Comparison of ENCODE assay signal across 16 cellular contexts in genomic region chr7:130150587-130150986, GRCh38. TPM values are rescaled to one million over a fixed set of nuclear protein-coding genes. Genes with fewer than 3 reads are reported as not detected.
DNase-seq lines count a peak whose midpoint lies in the region; ATAC-seq, FAIRE-seq and TF ChIP-seq lines count a peak whose summit lies in the region.
"Had no signal": no experiment of that assay in that cellular context is flagged by ENCODE, and none has a peak within 500 bp of the region (broad histone marks: within the 10 kb centered on the region; RNA-seq: fewer than 3 reads in every experiment).

No MANE protein-coding gene starts in this region.

- intact Hi-C loops in activated CD8-positive, alpha-beta T cell treated with anti-CD3 and anti-CD28 coated beads for 36 hours (cut with micrococcal nuclease): no loop called here
- intact Hi-C loops in body of pancreas (cut with DNase I) (no loop called here), posterior vena cava (cut with DNase I) (no loop called here), esophagus muscularis mucosa (cut with DNase I) (no loop called here)

- no peak overlapping the region for H3K18ac ChIP-seq in H9 (ENCODE audit: insufficient read length, low read depth, low read length)

- H3K36me3 ChIP-seq in body of pancreas (replicated peaks in 1 of 2; ENCODE audit: insufficient read depth in 1 of 2, low read depth in 2 of 2): no peaks in the 10 kb centered on the region
- peaks cover 0 to 3% (median 0%) of the 10 kb centered on the region in 4 donors for H3K36me3 ChIP-seq in esophagus muscularis mucosa
- no peaks in the 10 kb centered on the region for H3K36me3 ChIP-seq in small intestine (ENCODE audit: control insufficient read depth in 2 of 2, insufficient read depth in 2 of 2, low read length in 2 of 2)

- H3K9me3 Mint-ChIP-seq in activated CD8-positive, alpha-beta T cell treated with anti-CD3 and anti-CD28 coated beads, Interleukin-2, amount 10 ng/mL, durations not matched to agents 7 days and 5 days (ENCODE audit: insufficient read depth): no peaks in the 10 kb centered on the region
- H3K9me3 Mint-ChIP-seq in activated CD8-positive, alpha-beta T cell treated with anti-CD3 and anti-CD28 coated beads for 36 hours: no peaks in the 10 kb centered on the region
- peaks cover 0 to 1% of the 10 kb centered on the region in 2 experiments; a peak in 2 of 5 replicates for H3K9me3 Mint-ChIP-seq in H9

- H3K4me1 ChIP-seq in H9 (ENCODE audit: insufficient read depth, low read length) (no peaks in the 10 kb centered on the region), body of pancreas (peaks cover 34% of the 10 kb centered on the region), esophagus muscularis mucosa (peaks cover 0 to 4% (median 4%) of the 10 kb centered on the region in 4 donors), small intestine (ENCODE audit: control insufficient read depth in 2 of 2, insufficient read depth in 1 of 2, low read depth in 1 of 2, low read length in 1 of 2) (no peaks in the 10 kb centered on the region)

- H2BK5ac ChIP-seq in H9 (ENCODE audit: insufficient read length, low read length): no peak overlapping the region

- no peak overlapping the region for H2BK15ac ChIP-seq in H9 (ENCODE audit: low read depth, low read length)

- TF ChIP-seq POLR2A in body of pancreas (IDR thresholded peaks at IDR 0.05): no peak
- no peak for TF ChIP-seq POLR2A in esophagus muscularis mucosa (IDR thresholded peaks at IDR 0.05; ENCODE audit: low read depth)

- H3K4ac ChIP-seq in H9 (ENCODE audit: low read depth, low read length): no peak overlapping the region

- no peaks in the 10 kb centered on the region for H3K79me2 ChIP-seq in H9 (ENCODE audit: insufficient read depth, low read length)

- no peak overlapping the region for H3K14ac ChIP-seq in H9 (ENCODE audit: insufficient read depth, low read length)

- H3K27me3 Mint-ChIP-seq in activated CD8-positive, alpha-beta T cell treated with anti-CD3 and anti-CD28 coated beads, Interleukin-2, amount 10 ng/mL, durations not matched to agents 7 days and 5 days (ENCODE audit: low read depth): peaks cover 18% of the 10 kb centered on the region
- peaks cover 6% of the 10 kb centered on the region for H3K27me3 Mint-ChIP-seq in activated CD8-positive, alpha-beta T cell treated with anti-CD3 and anti-CD28 coated beads for 36 hours
- peaks cover 1% of the 10 kb centered on the region; the same call in 1 of the 2 replicates for H3K27me3 Mint-ChIP-seq in H9 (ENCODE audit: low read depth)

- H3K27ac ChIP-seq in H9 (ENCODE audit: insufficient read length, low read depth, low read length): no peak overlapping the region
- H3K27ac ChIP-seq in body of pancreas: peak overlapping the region in 2 of 4 donors; percentile 29 to 64
- H3K27ac ChIP-seq in esophagus muscularis mucosa (replicated peaks in 1 of 4): no peak overlapping the region
- H3K27ac ChIP-seq in small intestine (ENCODE audit: low read depth in 1 of 2, low read length in 1 of 2): no peak overlapping the region

- no peak overlapping the region for H2AK5ac ChIP-seq in H9 (ENCODE audit: insufficient read length, low read length)

- H2BK20ac ChIP-seq in H9 (ENCODE audit: low read depth, low read length, poor library complexity, severe bottlenecking): no peak overlapping the region

- H2BK120ac ChIP-seq in H9 (ENCODE audit: low read depth, low read length, poor library complexity, severe bottlenecking): no peak overlapping the region

- no peak for TF ChIP-seq CTCF in activated CD8-positive, alpha-beta T cell treated with anti-CD3 and anti-CD28 coated beads for 36 hours (IDR thresholded peaks at IDR 0.05)
- no peak for TF ChIP-seq CTCF in H9 (conservative IDR thresholded peaks at IDR 0.05)
- TF ChIP-seq CTCF in body of pancreas (IDR thresholded peaks at IDR 0.05): no peak
- TF ChIP-seq CTCF in esophagus muscularis mucosa (IDR thresholded peaks at IDR 0.05): no peak

- H3K27me3 ChIP-seq in H9 (ENCODE audit: insufficient read depth, low read length): no peaks in the 10 kb centered on the region
- H3K27me3 ChIP-seq in body of pancreas: no peaks in the 10 kb centered on the region
- peaks cover 0 to 21% (median 0%) of the 10 kb centered on the region in 4 donors for H3K27me3 ChIP-seq in esophagus muscularis mucosa
- H3K27me3 ChIP-seq in small intestine (ENCODE audit: control insufficient read depth in 2 of 2, insufficient read depth in 2 of 2, low read length in 2 of 2): no peaks in the 10 kb centered on the region

- H3K9me3 ChIP-seq in H9 (ENCODE audit: control insufficient read depth, low read depth, low read length) (no peaks in the 10 kb centered on the region), body of pancreas (no peaks in the 10 kb centered on the region), esophagus muscularis mucosa (peaks cover 0 to 1% (median 0%) of the 10 kb centered on the region in 4 donors), small intestine (ENCODE audit: control insufficient read depth, low read depth) (no peaks in the 10 kb centered on the region)

- POLR2A ChIA-PET in activated CD8-positive, alpha-beta T cell treated with anti-CD3 and anti-CD28 coated beads, Interleukin-2, amount 10 ng/mL, durations not matched to agents 7 days and 5 days (lab: Charles Lee): no interaction called here
- POLR2A ChIA-PET in activated CD8-positive, alpha-beta T cell treated with anti-CD3 and anti-CD28 coated beads for 36 hours (lab: Charles Lee): no interaction called here

- no peak overlapping the region for H4K91ac ChIP-seq in H9 (ENCODE audit: insufficient read length, low read depth, low read length)

- no peak for ATAC-seq in activated CD8-positive, alpha-beta T cell treated with anti-CD3 and anti-CD28 coated beads, Interleukin-2, amount 10 ng/mL, durations not matched to agents 7 days and 5 days
- ATAC-seq in activated CD8-positive, alpha-beta T cell treated with anti-CD3 and anti-CD28 coated beads for 36 hours: no peak
- ATAC-seq in body of pancreas (peak; percentile 50), HG02588 (IDR thresholded peaks at IDR 0.05; ENCODE audit: unreplicated experiment) (no peak)

- H4K20me1 ChIP-seq in H9 (ENCODE audit: control insufficient read depth, insufficient read depth, insufficient read length): no peaks in the 10 kb centered on the region

- H3K79me1 ChIP-seq in H9 (ENCODE audit: insufficient read depth, low read depth, low read length, poor library complexity, severe bottlenecking): no peaks in the 10 kb centered on the region

- H4K5ac ChIP-seq in H9 (ENCODE audit: insufficient read length, low read depth, low read length): no peak overlapping the region

- no peak for FAIRE-seq in small intestine (lab: Jason Lieb, UNC)
- FAIRE-seq: endometrium had no signal

- no peak overlapping the region for H3K56ac ChIP-seq in H9 (ENCODE audit: insufficient read length, low read depth, low read length)

- no peak overlapping the region for H3K9ac ChIP-seq in H9 (ENCODE audit: extremely low read depth, insufficient read length, low read length)

- no peak overlapping the region for H3T11ph ChIP-seq in H9 (ENCODE audit: low read length)

- peaks cover 2% of the 10 kb centered on the region for H3K36me3 Mint-ChIP-seq in activated CD8-positive, alpha-beta T cell treated with anti-CD3 and anti-CD28 coated beads, Interleukin-2, amount 10 ng/mL, durations not matched to agents 7 days and 5 days (ENCODE audit: low read depth)
- no peaks in the 10 kb centered on the region for H3K36me3 Mint-ChIP-seq in activated CD8-positive, alpha-beta T cell treated with anti-CD3 and anti-CD28 coated beads for 36 hours (ENCODE audit: low read depth)
- H3K36me3 Mint-ChIP-seq in H9 (ENCODE audit: insufficient read depth in 1 of 3, low read depth in 3 of 3): peaks cover 0 to 3% (median 0%) of the 10 kb centered on the region in 3 experiments; a peak in 1 of 7 replicates

- H2BK12ac ChIP-seq in H9 (ENCODE audit: insufficient read length, low read depth, low read length): no peak overlapping the region

- H3K23ac ChIP-seq in H9 (ENCODE audit: insufficient read length, low read depth, low read length): no peak overlapping the region

- CTCF ChIA-PET in activated CD8-positive, alpha-beta T cell treated with anti-CD3 and anti-CD28 coated beads, Interleukin-2, amount 10 ng/mL, durations not matched to agents 7 days and 5 days (lab: Charles Lee): no interaction called here
- CTCF ChIA-PET in activated CD8-positive, alpha-beta T cell treated with anti-CD3 and anti-CD28 coated beads for 36 hours (lab: Charles Lee): no interaction called here

- DNase-seq in activated CD8-positive, alpha-beta T cell treated with anti-CD3 and anti-CD28 coated beads, Interleukin-2, amount 10 ng/mL, durations not matched to agents 7 days and 5 days: peak; percentile 17
- no peak for DNase-seq in activated CD8-positive, alpha-beta T cell treated with anti-CD3 and anti-CD28 coated beads for 36 hours
- DNase-seq in H9: peak; percentile 51
- DNase-seq in body of pancreas: peak; percentile 55 to 84 (median 76)
- peak; percentile 53 for DNase-seq in posterior vena cava (ENCODE audit: low spot score)
- DNase-seq in esophagus muscularis mucosa (ENCODE audit: extremely low spot score): no peak
- DNase-seq in small intestine: no peak
- DNase-seq: activated effector memory CD4-positive, alpha-beta T cell treated with anti-CD3 and anti-CD28 coated beads, Interleukin-2, amount 50 U/mL, for 16 hours; aorta; GF-D8; NCI-H82; retina had no signal

- H3K27ac Mint-ChIP-seq in activated CD8-positive, alpha-beta T cell treated with anti-CD3 and anti-CD28 coated beads, Interleukin-2, amount 10 ng/mL, durations not matched to agents 7 days and 5 days: peak overlapping the region; percentile 52
- H3K27ac Mint-ChIP-seq in activated CD8-positive, alpha-beta T cell treated with anti-CD3 and anti-CD28 coated beads for 36 hours: no peak overlapping the region
- peak overlapping the region in 2 of 3 experiments; percentile 30 to 57; a peak in 2 of 7 replicates for H3K27ac Mint-ChIP-seq in H9

- H3K4me3 ChIP-seq in body of pancreas: no peak overlapping the region
- no peak overlapping the region for H3K4me3 ChIP-seq in esophagus muscularis mucosa
- no peak overlapping the region for H3K4me3 ChIP-seq in small intestine (ENCODE audit: low read depth in 1 of 2, low read length in 2 of 2)
- H3K4me3 ChIP-seq: lung had no signal

- H3K4me3 Mint-ChIP-seq in activated CD8-positive, alpha-beta T cell treated with anti-CD3 and anti-CD28 coated beads, Interleukin-2, amount 10 ng/mL, durations not matched to agents 7 days and 5 days: no peak overlapping the region
- H3K4me3 Mint-ChIP-seq in activated CD8-positive, alpha-beta T cell treated with anti-CD3 and anti-CD28 coated beads for 36 hours: no peak overlapping the region
- no peak overlapping the region for H3K4me3 Mint-ChIP-seq in H9

- WGBS in H9 (ENCODE audit: extremely low coverage, insufficient read length, low lambda C conversion rate): no CpG with 5 or more reads among the region's 11 CpGs
- 44 to 77% methylated on average over 8 to 11 of the region's 11 CpGs for WGBS in body of pancreas, 2 donors
- WGBS in esophagus muscularis mucosa: 96% methylated on average over 11 of the region's 11 CpGs
- WGBS in small intestine, 3 donors: 81 to 92% (median 89%) methylated on average over 11 of the region's 11 CpGs

- H3K4me1 Mint-ChIP-seq in activated CD8-positive, alpha-beta T cell treated with anti-CD3 and anti-CD28 coated beads, Interleukin-2, amount 10 ng/mL, durations not matched to agents 7 days and 5 days (ENCODE audit: low read depth): no peaks in the 10 kb centered on the region
- H3K4me1 Mint-ChIP-seq in activated CD8-positive, alpha-beta T cell treated with anti-CD3 and anti-CD28 coated beads for 36 hours (ENCODE audit: low read depth): peaks cover 4% of the 10 kb centered on the region
- peaks cover 3 to 8% of the 10 kb centered on the region in 2 experiments; a peak in 3 of 4 replicates for H3K4me1 Mint-ChIP-seq in H9

- no peak overlapping the region for H2AFZ ChIP-seq in H9 (ENCODE audit: low read length)

- H3K4me2 ChIP-seq in H9 (ENCODE audit: insufficient read depth, insufficient read length, low read length): no peak overlapping the region

- H3K23me2 ChIP-seq in H9 (ENCODE audit: insufficient read length, low read depth, low read length, poor library complexity, severe bottlenecking): no peaks in the 10 kb centered on the region

- TF ChIP-seq EP300 in esophagus muscularis mucosa (IDR thresholded peaks at IDR 0.05): no peak

- H4K8ac ChIP-seq in H9 (replicated peaks; ENCODE audit: insufficient read length, low read depth, low read length): no peak overlapping the region

RNA-seq across cellular contexts. Expression of gene TMEM209, which starts 54.6 kb away (rescaled TPM):
- total RNA-seq in activated CD8-positive, alpha-beta T cell treated with anti-CD3 and anti-CD28 coated beads, Interleukin-2, amount 10 ng/mL, durations not matched to agents 7 days and 5 days: 10 to 100 TPM; 40.2 to 43.4 TPM
- 10 to 100 TPM; 36.1 to 45.6 TPM for total RNA-seq in activated CD8-positive, alpha-beta T cell treated with anti-CD3 and anti-CD28 coated beads for 36 hours
- total RNA-seq in H9 (2021) (30.8 and 33.9 TPM in 2 replicates), body of pancreas (10 to 100 TPM in 1 of 2 donors, 1 to 10 TPM in 1; 7.6 to 12.2 TPM), posterior vena cava (10 to 100 TPM; 12.4 to 12.8 TPM), esophagus muscularis mucosa (1 to 10 TPM; 6.8 to 8.7 (median 8.0) TPM)
- 10 to 100 TPM in 1 of 3 donors, 1 to 10 TPM in 2; 4.3 to 12.4 (median 5.6) TPM for polyA plus RNA-seq in small intestine

RNA-seq across cellular contexts. Expression of gene SSMEM1, which starts 57.1 kb away (rescaled TPM):
- not detected for total RNA-seq in activated CD8-positive, alpha-beta T cell treated with anti-CD3 and anti-CD28 coated beads, Interleukin-2, amount 10 ng/mL, durations not matched to agents 7 days and 5 days
- not detected for total RNA-seq in activated CD8-positive, alpha-beta T cell treated with anti-CD3 and anti-CD28 coated beads for 36 hours
- total RNA-seq in H9 (2021) (not detected in 2 replicates), body of pancreas (not detected), posterior vena cava (not detected), esophagus muscularis mucosa (not detected)
- not detected for polyA plus RNA-seq in small intestine
- total RNA-seq: aorta, lung had no signal
- polyA plus RNA-seq: aorta, lung, neural cell had no signal

Comparison
In these comparisons a context has a peak if more than half of its experiments do, and no peak if none do; other contexts are left out.
1. DNase-seq: peak in activated CD8-positive, alpha-beta T cell treated with anti-CD3 and anti-CD28 coated beads, Interleukin-2, amount 10 ng/mL, durations not matched to agents 7 days and 5 days (single experiment), H9 (single experiment), body of pancreas (4 of 4) and posterior vena cava (single experiment); none in activated CD8-positive, alpha-beta T cell treated with anti-CD3 and anti-CD28 coated beads for 36 hours (single experiment), esophagus muscularis mucosa (single experiment) and small intestine (single experiment).